Comparison of ENCODE assay signal across 9 cellular contexts in genomic region chr1:159867322-159868064, GRCh38. TPM values are rescaled to one million over a fixed set of nuclear protein-coding genes. Genes with fewer than 3 reads are reported as not detected.
DNase-seq lines count a peak whose midpoint lies in the region; ATAC-seq, FAIRE-seq and TF ChIP-seq lines count a peak whose summit lies in the region.
"Had no signal": no experiment of that assay in that cellular context is flagged by ENCODE, and none has a peak within 500 bp of the region (broad histone marks: within the 10 kb centered on the region; RNA-seq: fewer than 3 reads in every experiment).

No MANE protein-coding gene starts in this region.

- no peaks in the 10 kb centered on the region for H3K9me3 ChIP-seq in Loucy (ENCODE audit: insufficient read depth, low read depth, low read length)
- H3K9me3 ChIP-seq in heart right ventricle = no peaks in the 10 kb centered on the region
- H3K9me3 ChIP-seq in skeletal muscle tissue (ENCODE audit: control insufficient read depth in 3 of 3, low read length in 3 of 3) = no peaks in the 10 kb centered on the region

- no peak overlapping the region for H3K4me2 ChIP-seq in Loucy (ENCODE audit: low read depth, low read length, poor library complexity, severe bottlenecking)

- no peak overlapping the region for H3K27ac ChIP-seq in heart right ventricle
- H3K27ac ChIP-seq in skeletal muscle tissue (ENCODE audit: low read depth, low read length) = no peak overlapping the region

- no peaks in the 10 kb centered on the region for H3F3A ChIP-seq in Loucy (ENCODE audit: low read depth)

- H3K36me3 ChIP-seq in Loucy (ENCODE audit: insufficient read depth, low read length) = no peaks in the 10 kb centered on the region
- no peaks in the 10 kb centered on the region for H3K36me3 ChIP-seq in heart right ventricle
- no peaks in the 10 kb centered on the region for H3K36me3 ChIP-seq in skeletal muscle tissue (ENCODE audit: control insufficient read depth in 3 of 3, insufficient read depth in 3 of 3, low read length in 3 of 3)

- intact Hi-C loops in heart right ventricle (cut with DNase I) (no loop called here), posterior vena cava (cut with DNase I) (no loop called here)

- TF ChIP-seq CTCF in Loucy (conservative IDR thresholded peaks at IDR 0.05; ENCODE audit: low read length) (no peak), heart right ventricle (IDR thresholded peaks at IDR 0.05) (no peak), D721Med (IDR thresholded peaks at IDR 0.05; ENCODE audit: insufficient read depth, missing control alignments) (no peak)

- no peaks in the 10 kb centered on the region for H3K79me2 ChIP-seq in Loucy (ENCODE audit: insufficient read depth, low read length)

- H3K27me3 ChIP-seq in Loucy (ENCODE audit: insufficient read depth, low read length, poor library complexity, severe bottlenecking) (no peaks in the 10 kb centered on the region), heart right ventricle (peaks cover 0 to 13% (median 5%) of the 10 kb centered on the region in 7 donors), skeletal muscle tissue (ENCODE audit: control insufficient read depth in 3 of 3, insufficient read depth in 3 of 3, low read length in 3 of 3) (peaks cover 0 to 20% (median 12%) of the 10 kb centered on the region in 3 donors)

- H3K4me1 ChIP-seq in Loucy (ENCODE audit: insufficient read depth, low read length, poor library complexity, severe bottlenecking) (peaks cover 52% of the 10 kb centered on the region), heart right ventricle (peaks cover 4 to 28% (median 17%) of the 10 kb centered on the region in 9 donors), skeletal muscle tissue (ENCODE audit: control insufficient read depth in 3 of 3, insufficient read depth in 3 of 3, low read length in 3 of 3) (peaks cover 8 to 10% (median 9%) of the 10 kb centered on the region in 3 donors)

- no peak overlapping the region for H2AFZ ChIP-seq in Loucy (ENCODE audit: low read length)

- FAIRE-seq in D721Med (lab: Jason Lieb, UNC) (no peak), GM12891 (lab: Jason Lieb, UNC) (no peak)

- H3K9me2 ChIP-seq in Loucy (replicated peaks; ENCODE audit: low read depth, low read length) = no peaks in the 10 kb centered on the region

- ATAC-seq in heart right ventricle = peak; percentile 59 to 91 (median 74)
- ATAC-seq in GM18858 (IDR thresholded peaks at IDR 0.05; ENCODE audit: unreplicated experiment) = no peak

- WGBS in heart right ventricle, 2 donors = 23 to 24% methylated on average over 13 of the region's 13 CpGs

- no peaks in the 10 kb centered on the region for H4K20me1 ChIP-seq in Loucy (ENCODE audit: insufficient read depth, low read length, poor library complexity, severe bottlenecking)

- peak overlapping the region; percentile 10 for H3K9ac ChIP-seq in Loucy (ENCODE audit: low read depth, low read length, poor library complexity, severe bottlenecking)
- peak overlapping the region in 2 of 3 donors; percentile 19 to 40 for H3K9ac ChIP-seq in skeletal muscle tissue (ENCODE audit: low read depth in 1 of 3, low read length in 3 of 3)

- DNase-seq in NCI-H82 treated with DMSO at 0.1 percent for 48 hours (lab: John Stamatoyannopoulos, UW; ENCODE audit: unreplicated experiment) = peak; percentile 63
- DNase-seq in heart right ventricle = no peak
- DNase-seq in D721Med (ENCODE audit: insufficient read length, low spot score) = no peak
- DNase-seq in GM12891 (ENCODE audit: insufficient read length, low spot score) = no peak
- DNase-seq in posterior vena cava (ENCODE audit: low spot score) = no peak
- DNase-seq: activated naive CD4-positive, alpha-beta T cell had no signal

- TF ChIP-seq POLR2A in GM12891 (IDR thresholded peaks at IDR 0.05; ENCODE audit: low read depth, low read length) = no peak

- H3K4me3 ChIP-seq in Loucy (ENCODE audit: low read length, poor library complexity, severe bottlenecking) (no peak overlapping the region), heart right ventricle (no peak overlapping the region), skeletal muscle tissue (ENCODE audit: low read length in 3 of 3) (no peak overlapping the region)

TF ChIP-seq in GM12891, 5 proteins besides CTCF, POLR2A, EP300 and RAD21:
- TF ChIP-seq TAF1 (IDR thresholded peaks at IDR 0.05; ENCODE audit: low read depth, low read length) = no peak
- TF ChIP-seq PAX5 (IDR thresholded peaks at IDR 0.05; ENCODE audit: insufficient read depth, low read length, severe bottlenecking) = no peak
TF ChIP-seq in GM12891: peak in this region for 0.

RNA-seq across cellular contexts. Expression of gene VSIG8, which starts 5.0 kb away (rescaled TPM):
- total RNA-seq in heart right ventricle (not detected), skeletal muscle tissue (not detected), posterior vena cava (under 1 TPM in 1 of 2 donors, not detected in 1; 0.19 TPM)
- polyA plus RNA-seq in heart right ventricle = under 1 TPM in 1 of 2 donors, not detected in 1; 0.44 TPM
- polyA plus RNA-seq in GM12891 (2012; ENCODE audit: low read depth, missing spikeins) = not detected

RNA-seq across cellular contexts. Expression of gene CFAP45, which starts 32.5 kb away (rescaled TPM):
- total RNA-seq in heart right ventricle = 1 to 10 TPM in 1 of 10 donors, under 1 TPM in 9; 0.17 to 1.5 (median 0.47) TPM
- 1 to 10 TPM in 1 of 2 donors, under 1 TPM in 1; 0.70 to 1.4 TPM for polyA plus RNA-seq in heart right ventricle
- total RNA-seq in skeletal muscle tissue = not detected
- polyA plus RNA-seq in GM12891 (2012; ENCODE audit: low read depth, missing spikeins) = 0.49 TPM
- total RNA-seq in posterior vena cava = 1 to 10 TPM; 1.2 to 2.2 TPM

RNA-seq across cellular contexts. Expression of gene SLAMF8, which starts 40.8 kb away (rescaled TPM):
- total RNA-seq in heart right ventricle (10 to 100 TPM in 1 of 10 donors, 1 to 10 TPM in 4, under 1 TPM in 5; 0.30 to 24.4 (median 0.97) TPM), skeletal muscle tissue (1.6 TPM), posterior vena cava (10 to 100 TPM in 1 of 2 donors, 1 to 10 TPM in 1; 4.8 to 10.5 TPM)
- 1 to 10 TPM in 1 of 2 donors, under 1 TPM in 1; 0.95 to 1.4 TPM for polyA plus RNA-seq in heart right ventricle
- not detected for polyA plus RNA-seq in GM12891 (2012; ENCODE audit: low read depth, missing spikeins)

RNA-seq across cellular contexts. Expression of gene TAGLN2, which starts 57.8 kb away (rescaled TPM):
- total RNA-seq in heart right ventricle = 100 to 1,000 TPM in 4 of 10 donors, 10 to 100 TPM in 6; 65.9 to 228 (median 92.5) TPM
- polyA plus RNA-seq in heart right ventricle = 100 to 1,000 TPM; 131 to 283 TPM
- total RNA-seq in skeletal muscle tissue = 85.1 TPM
- polyA plus RNA-seq in GM12891 (2012; ENCODE audit: low read depth, missing spikeins) = 378 TPM
- 100 to 1,000 TPM; 237 to 244 TPM for total RNA-seq in posterior vena cava
